8 cellular contexts compared by ENCODE assay signal in genomic region chr14:39231751-39232553, GRCh38. TPM values are rescaled to one million over a fixed set of nuclear protein-coding genes. Genes with fewer than 3 reads are reported as not detected.
DNase-seq lines count a peak whose midpoint lies in the region; ATAC-seq and TF ChIP-seq lines count a peak whose summit lies in the region.
"Not testable (repeated sequence)": the region's sequence is repeated elsewhere in the genome, so short reads cannot be mapped to it uniquely, and the experiment has no call there.

No MANE protein-coding gene starts in this region.

- not testable (repeated sequence) for H3K36me3 Mint-ChIP-seq in memory B cell

- H3K4me1 Mint-ChIP-seq in memory B cell: not testable (repeated sequence)

- POLR2A ChIA-PET in A673 (lab: Charles Lee; ENCODE audit: low non-redundant PET): not testable (repeated sequence)

- CTCF ChIA-PET in A673 (lab: Charles Lee): not testable (repeated sequence)

- peak; percentile 48 for TF ChIP-seq CTCF in A673 (conservative IDR thresholded peaks at IDR 0.05; ENCODE audit: low read depth, low read length)
- TF ChIP-seq CTCF in GM12874 (IDR thresholded peaks at IDR 0.05; ENCODE audit: insufficient read depth, low read depth, low read length): peak; percentile 32; the same call in 1 of the 2 replicates
- TF ChIP-seq CTCF in epithelial cell of esophagus (IDR thresholded peaks at IDR 0.05; ENCODE audit: insufficient read depth, low read depth, low read length, missing control alignments): peak; percentile 24

- not testable (repeated sequence) for H3K4me3 Mint-ChIP-seq in memory B cell

- H3K9me3 Mint-ChIP-seq in memory B cell: not testable (repeated sequence)

- peak; percentile 64 for ATAC-seq in GM21619 (IDR thresholded peaks at IDR 0.05; ENCODE audit: unreplicated experiment)
- ATAC-seq in HG03378 (IDR thresholded peaks at IDR 0.05; ENCODE audit: unreplicated experiment): peak; percentile 69
- ATAC-seq in memory B cell (ENCODE audit: low read depth): peak; percentile 71

- intact Hi-C loops in A673 (cut with micrococcal nuclease; ENCODE audit: unreplicated experiment): loop anchor here (5.0 kb wide), 1 partner anchor 135 kb away; no protein-coding TSS in a partner anchor

- not testable (repeated sequence) for H3K9me3 ChIP-seq in A673 (ENCODE audit: low read depth, low read length, poor library complexity, severe bottlenecking)

- DNase-seq in A673 (ENCODE audit: low spot score): peak; percentile 51
- DNase-seq in NCI-H748 (lab: John Stamatoyannopoulos, UW; ENCODE audit: unreplicated experiment): peak; percentile 37
- DNase-seq in activated CD4-positive, alpha-beta T cell treated with anti-CD3 and anti-CD28 coated beads for 48 hours: peak; percentile 34
- peak; percentile 54 for DNase-seq in epithelial cell of esophagus (ENCODE audit: low read depth)
- peak; percentile 13 to 33 for DNase-seq in memory B cell (ENCODE audit: low spot score in 2 of 2)

- H3K27ac Mint-ChIP-seq in memory B cell: not testable (repeated sequence)

- not testable (repeated sequence) for H3K36me3 ChIP-seq in A673 (ENCODE audit: insufficient read depth, low read length, poor library complexity, severe bottlenecking)

- not testable (repeated sequence) for BruUV-seq in A673 (replicated peaks; lab: Mats Ljungman, UMichigan)

- H3K27me3 ChIP-seq in A673 (replicated peaks; ENCODE audit: insufficient read depth, low read depth, low read length, poor library complexity): not testable (repeated sequence)

- H3K27me3 Mint-ChIP-seq in memory B cell: not testable (repeated sequence)

- not testable (repeated sequence) for H3K27ac ChIP-seq in A673 (ENCODE audit: low read depth, low read length, poor library complexity, severe bottlenecking)

- not testable (repeated sequence) for H3K4me3 ChIP-seq in A673 (ENCODE audit: low read depth, low read length, poor library complexity, severe bottlenecking); epithelial cell of esophagus (ENCODE audit: low read length)

- not testable (repeated sequence) for H3K4me1 ChIP-seq in A673 (ENCODE audit: insufficient read depth, low read length, poor library complexity, severe bottlenecking)

RNA-seq across cellular contexts. Expression of gene MIA2, which starts 1.8 kb away (rescaled TPM):
- total RNA-seq in A673 (2021): 16.0 and 16.7 TPM in 2 replicates

RNA-seq across cellular contexts. Expression of gene PNN, which starts 56.9 kb away (rescaled TPM):
- 136 and 146 TPM in 2 replicates for total RNA-seq in A673 (2021)
